Comparison of ENCODE assay signal across 28 cellular contexts in genomic region chr4:185728886-185729285, GRCh38.
A peak's percentile ranks its signal among the peaks of the same experiment; 100 is the strongest.
DNase-seq lines count a peak whose midpoint lies in the region; TF ChIP-seq lines count a peak whose summit lies in the region.
"Had no signal": no experiment of that assay in that cellular context is flagged by ENCODE, and none has a peak within 500 bp of the region (broad histone marks: within the 10 kb centered on the region; RNA-seq: fewer than 3 reads in every experiment).

No MANE protein-coding gene starts in this region.

- H3K4me3 ChIP-seq in cardiac muscle cell: no peak overlapping the region
- no peak overlapping the region for H3K4me3 ChIP-seq in transverse colon
- H3K4me3 ChIP-seq in thyroid gland (replicated peaks in 1 of 3): no peak overlapping the region
- H3K4me3 ChIP-seq: SK-N-MC, skin epidermis had no signal

- H3K4me1 ChIP-seq in cardiac muscle cell (ENCODE audit: low read depth) (peaks cover 9% of the 10 kb centered on the region), transverse colon (peaks cover 0 to 26% (median 6%) of the 10 kb centered on the region in 4 donors), thyroid gland (peaks cover 23 to 27% of the 10 kb centered on the region in 2 donors)

- no peaks in the 10 kb centered on the region for H3K27me3 ChIP-seq in cardiac muscle cell
- no peaks in the 10 kb centered on the region for H3K27me3 ChIP-seq in transverse colon
- no peaks in the 10 kb centered on the region for H3K27me3 ChIP-seq in thyroid gland

- no peaks in the 10 kb centered on the region for H3K9me3 Mint-ChIP-seq in nephron
- H3K9me3 Mint-ChIP-seq: activated CD4-positive, alpha-beta memory T cell treated with anti-CD3 and anti-CD28 coated beads for 36 hours; activated naive CD4-positive, alpha-beta T cell treated with anti-CD3 and anti-CD28 coated beads for 36 hours; activated T-helper 1 cell treated with anti-CD3 and anti-CD28 coated beads, Interleukin-12 subunit alpha, Interleukin-12 subunit beta, Interleukin-2, Interleukin-4 antibody, amounts not matched to agents 30 ng/mL and 10 ng/mL and 1 ng/mL, durations not matched to agents 14 hours and 24 hours and 36 hours; central memory CD8-positive, alpha-beta T cell had no signal

- no peak overlapping the region for H3K4me3 Mint-ChIP-seq in nephron
- H3K4me3 Mint-ChIP-seq: activated CD4-positive, alpha-beta memory T cell treated with anti-CD3 and anti-CD28 coated beads for 36 hours; activated naive CD4-positive, alpha-beta T cell treated with anti-CD3 and anti-CD28 coated beads for 36 hours; activated T-helper 1 cell treated with anti-CD3 and anti-CD28 coated beads, Interleukin-12 subunit alpha, Interleukin-12 subunit beta, Interleukin-2, Interleukin-4 antibody, amounts not matched to agents 30 ng/mL and 10 ng/mL and 1 ng/mL, durations not matched to agents 14 hours and 24 hours and 36 hours; central memory CD8-positive, alpha-beta T cell had no signal

- intact Hi-C loops in cardiac septum (cut with DNase I): no loop called here
- intact Hi-C loops in transverse colon (cut with DNase I; ENCODE audit: low total_unique reads): no loop called here
- intact Hi-C loops in thyroid gland (cut with DNase I): no loop called here

- no peak for TF ChIP-seq CTCF in cardiac muscle cell (IDR thresholded peaks at IDR 0.05; ENCODE audit: low read depth, low read length)
- TF ChIP-seq CTCF in nephron (IDR thresholded peaks at IDR 0.05; ENCODE audit: unreplicated experiment in 3 of 3): no peak
- TF ChIP-seq CTCF in transverse colon (IDR thresholded peaks at IDR 0.05): no peak
- TF ChIP-seq CTCF in thyroid gland (IDR thresholded peaks at IDR 0.05): no peak

- H3K27ac Mint-ChIP-seq in nephron: peak overlapping the region; percentile 36 to 91 (median 82)
- H3K27ac Mint-ChIP-seq: activated CD4-positive, alpha-beta memory T cell treated with anti-CD3 and anti-CD28 coated beads for 36 hours; activated naive CD4-positive, alpha-beta T cell treated with anti-CD3 and anti-CD28 coated beads for 36 hours; activated T-helper 1 cell treated with anti-CD3 and anti-CD28 coated beads, Interleukin-12 subunit alpha, Interleukin-12 subunit beta, Interleukin-2, Interleukin-4 antibody, amounts not matched to agents 30 ng/mL and 10 ng/mL and 1 ng/mL, durations not matched to agents 14 hours and 24 hours and 36 hours had no signal

- in situ Hi-C loops in transverse colon (cut with MboI; ENCODE audit: low pct_ligation_motif_present in 1 of 4, low pct_unique_long_range_greater_than_20kb in 1 of 4, low sequenced_read_pairs in 3 of 4): no loop called here

- H3K4me1 Mint-ChIP-seq in nephron: peaks cover 54% of the 10 kb centered on the region
- H3K4me1 Mint-ChIP-seq: central memory CD8-positive, alpha-beta T cell had no signal

- peaks cover 5% of the 10 kb centered on the region for H3K36me3 Mint-ChIP-seq in nephron (ENCODE audit: low read depth)
- H3K36me3 Mint-ChIP-seq: activated CD4-positive, alpha-beta memory T cell treated with anti-CD3 and anti-CD28 coated beads for 36 hours had no signal

- peaks cover 3% of the 10 kb centered on the region for H3K27me3 Mint-ChIP-seq in nephron (ENCODE audit: low read depth)

- no peaks in the 10 kb centered on the region for H3K9me3 ChIP-seq in cardiac muscle cell (ENCODE audit: low read depth)
- no peaks in the 10 kb centered on the region for H3K9me3 ChIP-seq in transverse colon
- H3K9me3 ChIP-seq in thyroid gland: no peaks in the 10 kb centered on the region

- peak overlapping the region; percentile 16 for H3K27ac ChIP-seq in cardiac muscle cell
- peak overlapping the region; percentile 14 to 71 (median 50) for H3K27ac ChIP-seq in transverse colon
- H3K27ac ChIP-seq in thyroid gland: peak overlapping the region in 1 of 3 donors; percentile 12
- H3K27ac ChIP-seq: epithelial cell of prostate, SK-N-MC had no signal

- H3K36me3 ChIP-seq in cardiac muscle cell (peaks cover 7% of the 10 kb centered on the region), transverse colon (no peaks in the 10 kb centered on the region), thyroid gland (peaks cover 0 to 3% of the 10 kb centered on the region in 2 donors)

- DNase-seq in cardiac muscle cell (ENCODE audit: low read depth in 1 of 2, low spot score in 1 of 2) (no peak), cardiac septum (ENCODE audit: low spot score) (no peak), dermis blood vessel endothelial cell (peak; percentile 78), transverse colon (no peak), thyroid gland (no peak), AG08395 (ENCODE audit: low spot score) (no peak), DMS79 (lab: John Stamatoyannopoulos, UW) (no peak)
- DNase-seq: 8988T; activated CD4-positive, alpha-beta memory T cell treated with anti-CD3 and anti-CD28 coated beads for 36 hours; activated CD8-positive, alpha-beta memory T cell treated with anti-CD3 and anti-CD28 coated beads, Interleukin-2, amount 50 U/mL, for 4 hours; activated naive CD4-positive, alpha-beta T cell treated with anti-CD3 and anti-CD28 coated beads for 36 hours; AML-193; amniotic stem cell; DMS153; head of caudate nucleus; Karpas-422; kidney glomerular epithelial cell; mammary epithelial cell; NCI-H1436 treated with DMSO at 0.1 percent for 48 hours; NCI-H82; nucleus accumbens; stimulated activated CD8-positive, alpha-beta memory T cell treated with anti-CD3 and anti-CD28 coated beads, Interleukin-4, amount 100 ng/mL, for 48 hours had no signal

- no peak for TF ChIP-seq EP300 in transverse colon (IDR thresholded peaks at IDR 0.05; ENCODE audit: low read depth)

- 80 to 87% methylated on average over 2 of the region's 2 CpGs for WGBS in transverse colon (ENCODE audit: low coverage in 1 of 2), 2 donors
- WGBS in thyroid gland, 2 donors: 76 to 79% methylated on average over 2 of the region's 2 CpGs

- no peak for TF ChIP-seq POLR2A in transverse colon (IDR thresholded peaks at IDR 0.05)
- TF ChIP-seq POLR2A in thyroid gland (IDR thresholded peaks at IDR 0.05): no peak
